Comparison of ENCODE assay signal across 1 cellular context in genomic region chr12:11648514-11649412, GRCh38.
TF ChIP-seq lines count a peak whose summit lies in the region.

No MANE protein-coding gene starts in this region.

TF ChIP-seq in A549, 52 proteins besides CTCF, POLR2A, EP300 and RAD21 (continued from another document):
- TF ChIP-seq, protein P1, sequence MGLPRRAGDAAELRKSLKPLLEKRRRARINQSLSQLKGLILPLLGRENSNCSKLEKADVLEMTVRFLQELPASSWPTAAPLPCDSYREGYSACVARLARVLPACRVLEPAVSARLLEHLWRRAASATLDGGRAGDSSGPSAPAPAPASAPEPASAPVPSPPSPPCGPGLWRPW (IDR thresholded peaks at IDR 0.05): peak; percentile 33; the same call in 1 of the 2 replicates
- TF ChIP-seq TP53 (CRISPR knock-in tag; IDR thresholded peaks at IDR 0.05) (peak; percentile 46; the same call in 1 of the 2 replicates), BHLHE40 (IDR thresholded peaks at IDR 0.05; ENCODE audit: low read depth, low read length) (no peak), ZFP36 (IDR thresholded peaks at IDR 0.05; ENCODE audit: borderline replicate concordance, partially characterized antibody) (no peak), CBX2 (IDR thresholded peaks at IDR 0.05; ENCODE audit: borderline replicate concordance, low read depth) (no peak), HDAC2 (IDR thresholded peaks at IDR 0.05) (no peak), ZSCAN20 (CRISPR knock-in tag; IDR thresholded peaks at IDR 0.05) (no peak), FOSB (CRISPR knock-in tag; IDR thresholded peaks at IDR 0.05) (no peak), CEBPB (IDR thresholded peaks at IDR 0.05) (peak; percentile 90 to 98), NPAS2 (CRISPR knock-in tag; IDR thresholded peaks at IDR 0.05; ENCODE audit: borderline replicate concordance) (no peak), EHMT2 (IDR thresholded peaks at IDR 0.05; ENCODE audit: low read depth) (no peak), USF2 (IDR thresholded peaks at IDR 0.05) (no peak), MAFK (IDR thresholded peaks at IDR 0.05; ENCODE audit: partially characterized antibody) (no peak)
